Comparison of ENCODE assay signal across 32 cellular contexts in genomic region chr7:41252551-41252950, GRCh38.
"Had no signal": no experiment of that assay in that cellular context is flagged by ENCODE, and none has a peak within 500 bp of the region (broad histone marks: within the 10 kb centered on the region; RNA-seq: fewer than 3 reads in every experiment).

No MANE protein-coding gene starts in this region.

- H3K27ac ChIP-seq: adrenal gland, ascending aorta, body of pancreas, brain microvascular endothelial cell, breast epithelium, cardiac muscle cell had no signal

- H3K9me3 ChIP-seq: adrenal gland, ascending aorta, body of pancreas, breast epithelium had no signal

- H3K36me3 ChIP-seq: adrenal gland, ascending aorta, brain microvascular endothelial cell, breast epithelium, cardiac muscle cell had no signal

- H3K27me3 ChIP-seq: adrenal gland, ascending aorta, body of pancreas, brain microvascular endothelial cell, breast epithelium, cardiac muscle cell had no signal

- H3K4me3 ChIP-seq: adrenal gland, ascending aorta, body of pancreas, breast epithelium, cardiac muscle cell had no signal

- DNase-seq: activated effector memory CD4-positive, alpha-beta T cell treated with anti-CD3 and anti-CD28 coated beads, Interleukin-2, amount 50 U/mL, for 16 hours; activated effector memory CD4-positive, alpha-beta T cell treated with Interleukin-2 at 50 U/mL for 16 hours; activated gamma-delta T cell; activated gamma-delta T cell treated with Interleukin-2 at 50 U/mL for 16 hours; activated naive CD4-positive, alpha-beta T cell; activated naive CD4-positive, alpha-beta T cell treated with anti-CD3 and anti-CD28 coated beads for 36 hours; activated naive CD4-positive, alpha-beta T cell treated with anti-CD3 and anti-CD28 coated beads, Interleukin-2, amount 10 ng/mL, durations not matched to agents 7 days and 5 days; activated naive CD4-positive, alpha-beta T cell treated with anti-CD3 and anti-CD28 coated beads, Interleukin-2, amount 50 U/mL, for 16 hours; activated naive CD4-positive, alpha-beta T cell treated with Interleukin-2 at 50 U/mL for 16 hours; activated naive CD8-positive, alpha-beta T cell treated with anti-CD3 and anti-CD28 coated beads for 36 hours; activated naive CD8-positive, alpha-beta T cell treated with anti-CD3 and anti-CD28 coated beads, Interleukin-2, amount 10 ng/mL, durations not matched to agents 7 days and 5 days; activated naive CD8-positive, alpha-beta T cell treated with anti-CD3 and anti-CD28 coated beads, Interleukin-2, amount 50 U/mL, for 24 hours; activated T-cell treated with anti-CD3 and anti-CD28 coated beads, Interleukin-2, amount 50 U/mL, for 1 hour; activated T-cell treated with anti-CD3 and anti-CD28 coated beads, Interleukin-2, amount 50 U/mL, for 24 hours; activated T-cell treated with anti-CD3 and anti-CD28 coated beads, Interleukin-2, amount 50 U/mL, for 4 hours; activated T-cell treated with anti-CD3 and anti-CD28 coated beads, Interleukin-2, amount 50 U/mL, for 48 hours; activated T-cell treated with anti-CD3 and anti-CD28 coated beads, Interleukin-2, amount 50 U/mL, for 72 hours; adrenal gland; amniotic stem cell; amygdala; anterior cingulate cortex; aorta; body of pancreas; brain microvascular endothelial cell; caudate nucleus; central memory CD4-positive, alpha-beta T cell; cerebellar nuclear complex had no signal

- H3K4me1 ChIP-seq: adrenal gland, ascending aorta, body of pancreas, breast epithelium had no signal

- ATAC-seq: activated naive CD4-positive, alpha-beta T cell treated with anti-CD3 and anti-CD28 coated beads, Interleukin-2, amount 50 U/mL, for 72 hours; activated naive CD8-positive, alpha-beta T cell treated with anti-CD3 and anti-CD28 coated beads, Interleukin-2, amount 50 U/mL, for 24 hours; activated T-cell treated with anti-CD3 and anti-CD28 coated beads, Interleukin-2, amount 50 U/mL, for 4 hours; activated T-cell treated with anti-CD3 and anti-CD28 coated beads, Interleukin-2, amount 50 U/mL, for 72 hours; activated T-helper 17 cell treated with anti-CD3 and anti-CD28 coated beads, Interleukin-2, amount 50 U/mL, for 72 hours; body of pancreas had no signal
